ENCODE assay signal across 18 cellular contexts in genomic region chr11:134802116-134802515, GRCh38.
A peak's percentile ranks its signal among the peaks of the same experiment; 100 is the strongest.
DNase-seq lines count a peak whose midpoint lies in the region; ATAC-seq and TF ChIP-seq lines count a peak whose summit lies in the region.
"Had no signal": no experiment of that assay in that cellular context is flagged by ENCODE, and none has a peak within 500 bp of the region (broad histone marks: within the 10 kb centered on the region; RNA-seq: fewer than 3 reads in every experiment).

No MANE protein-coding gene starts in this region.

- DNase-seq in SK-N-SH (peak; percentile 36), type B pancreatic cell (ENCODE audit: extremely low spot score, unreplicated experiment) (no peak), posterior vena cava (ENCODE audit: low spot score) (no peak), GM19240 (ENCODE audit: insufficient read length, low spot score) (no peak)
- DNase-seq: activated CD4-positive, CD25-positive, alpha-beta regulatory T cell; DMS153; heart right ventricle; kidney glomerular epithelial cell; mucosa of descending colon; tibial artery had no signal

- no peaks in the 10 kb centered on the region for H3K36me3 ChIP-seq in SK-N-SH (replicated peaks in 1 of 2; ENCODE audit: control insufficient read depth in 1 of 2, insufficient read depth in 2 of 2, low read length in 1 of 2)
- H3K36me3 ChIP-seq in ectodermal cell (ENCODE audit: control insufficient read depth, insufficient read depth, low read length), result no peaks in the 10 kb centered on the region
- no peaks in the 10 kb centered on the region for H3K36me3 ChIP-seq in mesodermal cell (ENCODE audit: control insufficient read depth, insufficient read depth, low read length)
- H3K36me3 ChIP-seq: cardiac muscle cell, heart right ventricle, tibial artery had no signal

- H3K9me2 ChIP-seq in SK-N-SH, result no peaks in the 10 kb centered on the region

- 26% methylated on average over 6 of the region's 6 CpGs for WGBS in SK-N-SH (ENCODE audit: low lambda C conversion rate)
- WGBS in ectodermal cell, 2 experiments, result 9 to 26% methylated on average over 5 to 6 of the region's 6 CpGs
- 18 to 24% methylated on average over 3 of the region's 6 CpGs for WGBS in mesodermal cell (ENCODE audit: insufficient coverage in 2 of 2), 2 experiments

- POLR2A ChIA-PET in SK-N-SH (lab: Yijun Ruan, JAX), result no interaction called here

- H3K27ac ChIP-seq in SK-N-SH (ENCODE audit: low read depth in 2 of 2, low read length in 1 of 2) (no peak overlapping the region), ectodermal cell (ENCODE audit: insufficient read depth, low read depth, low read length, poor library complexity, severe bottlenecking) (peak overlapping the region; percentile 64), mesodermal cell (ENCODE audit: low read depth, low read length, severe bottlenecking) (peak overlapping the region; percentile 51)
- H3K27ac ChIP-seq: 22Rv1, cardiac muscle cell, heart right ventricle, tibial artery had no signal

- intact Hi-C loops in posterior vena cava (cut with DNase I), result no loop called here

- no peak overlapping the region for H3K27ac Mint-ChIP-seq in type B pancreatic cell
- H3K27ac Mint-ChIP-seq: activated T-helper 2 cell treated with anti-CD3 and anti-CD28 coated beads, Interferon-gamma antibody, Interleukin-2, Interleukin-4, amounts not matched to agents 10 μg/mL and 5 μg/mL and 100 μg/mL, durations not matched to agents 14 hours and 24 hours and 36 hours had no signal

- peaks cover 18% of the 10 kb centered on the region for H3K4me1 Mint-ChIP-seq in type B pancreatic cell (ENCODE audit: unreplicated experiment)

- no peak for ATAC-seq in SK-N-SH treated with all-trans-retinoic acid at 6 μM for 48 hours
- ATAC-seq in HG03432 (IDR thresholded peaks at IDR 0.05; ENCODE audit: unreplicated experiment), result no peak
- ATAC-seq: mucosa of descending colon had no signal

- H3K9ac ChIP-seq in SK-N-SH, result no peak overlapping the region

- H3K4me3 Mint-ChIP-seq in type B pancreatic cell, result peak overlapping the region; percentile 9

- TF ChIP-seq RAD21 in SK-N-SH (IDR thresholded peaks at IDR 0.05; ENCODE audit: low read length), result no peak

- CTCF ChIA-PET in SK-N-SH (lab: Yijun Ruan, JAX), result interaction anchor here (1.4 to 1.6 kb wide), 2 partner anchors 11 to 18 kb away, joined by 3 to 6 read pairs; no protein-coding TSS in a partner anchor

- no peak overlapping the region for H2AFZ ChIP-seq in SK-N-SH (ENCODE audit: low read depth)

- no peaks in the 10 kb centered on the region for H3F3A ChIP-seq in SK-N-SH (replicated peaks; ENCODE audit: insufficient read depth)

- H3K27me3 ChIP-seq in SK-N-SH (ENCODE audit: insufficient read depth), result no peaks in the 10 kb centered on the region
- H3K27me3 ChIP-seq in ectodermal cell (ENCODE audit: control insufficient read depth, insufficient read depth, low read length, poor library complexity, severe bottlenecking), result no peaks in the 10 kb centered on the region

- TF ChIP-seq CTCF in SK-N-SH (IDR thresholded peaks at IDR 0.05) (no peak), type B pancreatic cell (conservative IDR thresholded peaks at IDR 0.05) (no peak)

- H3K4me1 ChIP-seq in SK-N-SH (ENCODE audit: control insufficient read depth in 1 of 2, insufficient read depth in 2 of 2, low read depth in 1 of 2, low read length in 1 of 2) (peaks cover 0 to 3% of the 10 kb centered on the region in 2 experiments; a peak in 1 of 4 replicates), ectodermal cell (ENCODE audit: control insufficient read depth, insufficient read depth, low read length) (peaks cover 17% of the 10 kb centered on the region), mesodermal cell (ENCODE audit: control insufficient read depth, insufficient read depth, low read length, poor library complexity, severe bottlenecking) (peaks cover 24% of the 10 kb centered on the region)
- H3K4me1 ChIP-seq: heart right ventricle, tibial artery had no signal

- no peaks in the 10 kb centered on the region for H3K36me3 Mint-ChIP-seq in type B pancreatic cell

- no peak overlapping the region for H3K4me2 ChIP-seq in SK-N-SH
- H3K4me2 ChIP-seq: smooth muscle cell had no signal

- peaks cover 38% of the 10 kb centered on the region for H3K27me3 Mint-ChIP-seq in type B pancreatic cell

- no peaks in the 10 kb centered on the region for H3K9me3 Mint-ChIP-seq in type B pancreatic cell
- H3K9me3 Mint-ChIP-seq: activated T-helper 2 cell treated with anti-CD3 and anti-CD28 coated beads, Interferon-gamma antibody, Interleukin-2, Interleukin-4, amounts not matched to agents 10 μg/mL and 5 μg/mL and 100 μg/mL, durations not matched to agents 14 hours and 24 hours and 36 hours had no signal

- H3K4me3 ChIP-seq in SK-N-SH (ENCODE audit: low read depth in 2 of 2, low read length in 1 of 2), result no peak overlapping the region
- no peak overlapping the region for H3K4me3 ChIP-seq in ectodermal cell (ENCODE audit: insufficient read depth, low read depth, low read length)
- H3K4me3 ChIP-seq in mesodermal cell (ENCODE audit: extremely low read depth, insufficient read depth, low read length, poor library complexity, severe bottlenecking), result no peak overlapping the region
- H3K4me3 ChIP-seq: cardiac muscle cell, heart right ventricle, mucosa of descending colon, smooth muscle cell, tibial artery had no signal

- no peaks in the 10 kb centered on the region for H4K20me1 ChIP-seq in SK-N-SH (ENCODE audit: insufficient read depth)

- no peaks in the 10 kb centered on the region for H3K9me3 ChIP-seq in SK-N-SH
- H3K9me3 ChIP-seq in ectodermal cell (ENCODE audit: control insufficient read depth, low read length), result no peaks in the 10 kb centered on the region
- no peaks in the 10 kb centered on the region for H3K9me3 ChIP-seq in mesodermal cell (ENCODE audit: control insufficient read depth, low read length)
- H3K9me3 ChIP-seq: heart right ventricle, mucosa of descending colon, tibial artery had no signal

- TF ChIP-seq EP300 in SK-N-SH (IDR thresholded peaks at IDR 0.05; ENCODE audit: borderline replicate concordance in 1 of 2, low read depth in 1 of 2, low read length in 1 of 2), result no peak

- H3K79me2 ChIP-seq in SK-N-SH (ENCODE audit: insufficient read depth), result no peaks in the 10 kb centered on the region

TF ChIP-seq in SK-N-SH, 30 proteins besides CTCF, POLR2A, EP300 and RAD21 (continues in another document):
- TF ChIP-seq, protein P1, sequence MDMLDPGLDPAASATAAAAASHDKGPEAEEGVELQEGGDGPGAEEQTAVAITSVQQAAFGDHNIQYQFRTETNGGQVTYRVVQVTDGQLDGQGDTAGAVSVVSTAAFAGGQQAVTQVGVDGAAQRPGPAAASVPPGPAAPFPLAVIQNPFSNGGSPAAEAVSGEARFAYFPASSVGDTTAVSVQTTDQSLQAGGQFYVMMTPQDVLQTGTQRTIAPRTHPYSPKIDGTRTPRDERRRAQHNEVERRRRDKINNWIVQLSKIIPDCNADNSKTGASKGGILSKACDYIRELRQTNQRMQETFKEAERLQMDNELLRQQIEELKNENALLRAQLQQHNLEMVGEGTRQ (IDR thresholded peaks at IDR 0.05; ENCODE audit: borderline replicate concordance, low read depth, low read length), result no peak
- TF ChIP-seq TAF1 (IDR thresholded peaks at IDR 0.05; ENCODE audit: borderline replicate concordance, low read depth, low read length) (no peak), FOXM1 (IDR thresholded peaks at IDR 0.05; ENCODE audit: low read depth) (no peak), PBX3 (IDR thresholded peaks at IDR 0.05) (no peak)

TF ChIP-seq in SK-N-SH treated with all-trans-retinoic acid at 6 μM for 48 hours, 23 proteins besides CTCF, POLR2A, EP300 and RAD21:
- TF ChIP-seq CSDC2 (CRISPR knock-in tag; IDR thresholded peaks at IDR 0.05) (no peak), BACH2 (CRISPR knock-in tag; IDR thresholded peaks at IDR 0.05; ENCODE audit: borderline replicate concordance) (no peak), CREB5 (CRISPR knock-in tag; IDR thresholded peaks at IDR 0.05; ENCODE audit: low read depth) (no peak), RARB (CRISPR knock-in tag; IDR thresholded peaks at IDR 0.05) (no peak), ZNF70 (CRISPR knock-in tag; IDR thresholded peaks at IDR 0.05) (no peak), ZFP3 (CRISPR knock-in tag; IDR thresholded peaks at IDR 0.05) (no peak), ZNF565 (CRISPR knock-in tag; conservative IDR thresholded peaks at IDR 0.05; ENCODE audit: low read depth) (no peak)

Comparison
In these comparisons a context has a peak if more than half of its experiments do, and no peak if none do; other contexts are left out.
1. H3K27ac ChIP-seq: peak in ectodermal cell (single experiment) and mesodermal cell (single experiment); none in SK-N-SH (0 of 2).